14 cellular contexts compared by ENCODE assay signal in genomic region chr6:170017603-170018274, GRCh38.
"Had no signal": no experiment of that assay in that cellular context is flagged by ENCODE, and none has a peak within 500 bp of the region (broad histone marks: within the 10 kb centered on the region; RNA-seq: fewer than 3 reads in every experiment).

No MANE protein-coding gene starts in this region.

- H3K9me3 ChIP-seq: esophagus muscularis mucosa, suprapubic skin had no signal

- ATAC-seq: left ventricle myocardium superior had no signal

- H3K36me3 Mint-ChIP-seq: activated naive CD4-positive, alpha-beta T cell treated with anti-CD3 and anti-CD28 coated beads, Interleukin-2, amount 50 U/mL, for 72 hours; natural killer cell treated with Interleukin-12 subunit alpha and Interleukin-12 subunit beta and Interleukin-15 and Interleukin-18, amount 100 ng/mL, for 72 hours had no signal

- H3K4me3 Mint-ChIP-seq: activated T-cell treated with anti-CD3 and anti-CD28 coated beads, Interleukin-2, amount 50 U/mL, for 4 hours; natural killer cell treated with Interleukin-12 subunit alpha and Interleukin-12 subunit beta and Interleukin-15 and Interleukin-18, amount 100 ng/mL, for 72 hours; stimulated activated naive CD8-positive, alpha-beta T cell treated with anti-CD3 and anti-CD28 coated beads, Interleukin-15, Interleukin-2, amounts not matched to agents 100 ng/mL and 50 ng/mL, for 24 hours had no signal

- H3K27ac Mint-ChIP-seq: activated naive CD4-positive, alpha-beta T cell treated with anti-CD3 and anti-CD28 coated beads, Interleukin-2, amount 50 U/mL, for 72 hours; natural killer cell treated with Interleukin-12 subunit alpha and Interleukin-12 subunit beta and Interleukin-15 and Interleukin-18, amount 100 ng/mL, for 72 hours; stimulated activated naive CD8-positive, alpha-beta T cell treated with anti-CD3 and anti-CD28 coated beads, Interleukin-15, Interleukin-2, amounts not matched to agents 100 ng/mL and 50 ng/mL, for 24 hours had no signal

- DNase-seq: activated gamma-delta T cell; activated T-cell treated with anti-CD3 and anti-CD28 coated beads, Interleukin-2, amount 50 U/mL, for 4 hours; kidney; left ventricle myocardium superior; mesenchymal stem cell; occipital lobe; stimulated activated CD4-positive, alpha-beta T cell treated with anti-CD3 and anti-CD28 coated beads, Interleukin-15, amount 100 ng/mL, for 24 hours; stimulated activated CD4-positive, alpha-beta T cell treated with anti-CD3 and anti-CD28 coated beads, Interleukin-4, amount 100 ng/mL, for 24 hours; trophoblast cell had no signal
